ENCODE assay signal across 8 cellular contexts in the genomic region with DNA sequence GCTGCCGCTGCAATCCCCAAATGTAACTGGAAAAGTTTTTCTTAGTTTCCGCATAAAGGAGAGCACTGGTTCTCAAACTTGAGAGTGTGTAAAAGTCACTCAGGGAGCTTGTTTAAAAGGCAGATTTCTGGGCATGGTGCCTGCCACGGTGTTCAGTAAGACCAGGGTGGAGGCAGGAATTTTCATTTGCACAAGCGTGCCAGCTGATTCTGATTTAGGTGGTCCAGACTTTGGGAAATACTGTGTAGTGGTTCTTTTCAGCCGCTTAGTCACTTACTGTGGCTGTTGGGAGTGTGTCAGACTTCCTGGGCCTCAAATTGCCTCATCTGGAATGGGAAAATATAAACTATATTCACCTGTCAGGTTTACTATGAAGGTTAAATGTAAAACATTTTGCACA. TPM values are rescaled to one million over a fixed set of nuclear protein-coding genes. Genes with fewer than 3 reads are reported as not detected.
DNase-seq lines count a peak whose midpoint lies in the region; ATAC-seq and TF ChIP-seq lines count a peak whose summit lies in the region.

No MANE protein-coding gene starts in this region.

- no peaks in the 10 kb centered on the region for H4K20me1 ChIP-seq in mammary epithelial cell (ENCODE audit: insufficient read depth, low read length)

- in situ Hi-C loops in mammary epithelial cell (cut with MboI; ENCODE audit: low sequenced_read_pairs in 2 of 2) = no loop called here

- intact Hi-C loops in mammary epithelial cell (cut with micrococcal nuclease) = loop anchor here (1.0 kb wide), 1 partner anchor 95 kb away; no protein-coding TSS in a partner anchor

- POLR2A ChIA-PET in AG04449 (lab: Yijun Ruan, JAX) = no interaction called here

- BruUV-seq in mammary epithelial cell (replicated peaks; lab: Mats Ljungman, UMichigan) = no TSS peak

- dilution Hi-C loops in mammary epithelial cell (cut with HindIII; ENCODE audit: low sequenced_read_pairs) = no loop called here

- H3K36me3 ChIP-seq in HUES48 (ENCODE audit: control insufficient read depth, insufficient read depth, low read length) (0 out of 2 replicates have a peak, but pooled peaks cover 3% of the 10 kb centered on the region), mammary epithelial cell (ENCODE audit: insufficient read depth, low read length) (peaks cover 3% of the 10 kb centered on the region), mucosa of rectum (ENCODE audit: control insufficient read depth in 2 of 2, insufficient read depth in 2 of 2, low read length in 2 of 2) (peaks cover 0 to 1% of the 10 kb centered on the region in 2 donors)

- peaks cover 9% of the 10 kb centered on the region; the same call in 1 of the 2 replicates for H3K4me1 ChIP-seq in HUES48 (ENCODE audit: control insufficient read depth, insufficient read depth, low read length)
- peaks cover 15% of the 10 kb centered on the region for H3K4me1 ChIP-seq in mammary epithelial cell (ENCODE audit: insufficient read depth, low read length)
- peaks cover 7 to 11% of the 10 kb centered on the region in 2 donors for H3K4me1 ChIP-seq in mucosa of rectum (ENCODE audit: control insufficient read depth in 2 of 2, insufficient read depth in 2 of 2, low read length in 2 of 2)

- no peak for DNase-seq in AG04449 (ENCODE audit: low read depth, low spot score)
- peak; percentile 51 for DNase-seq in mammary epithelial cell
- no peak for DNase-seq in NCI-H1417 (lab: John Stamatoyannopoulos, UW)
- DNase-seq in globus pallidus (ENCODE audit: low spot score) = no peak
- DNase-seq in GF-D8 (lab: John Stamatoyannopoulos, UW) = no peak

- peak overlapping the region; percentile 81 for H3K4me2 ChIP-seq in mammary epithelial cell (ENCODE audit: insufficient read depth, low read depth, low read length)

- H3K27me3 ChIP-seq in HUES48 (ENCODE audit: control insufficient read depth, insufficient read depth, low read length) (no peaks in the 10 kb centered on the region), mammary epithelial cell (ENCODE audit: insufficient read depth, low read length) (no peaks in the 10 kb centered on the region), mucosa of rectum (ENCODE audit: control insufficient read depth in 2 of 2, insufficient read depth in 2 of 2, low read length in 2 of 2) (no peaks in the 10 kb centered on the region)

- ATAC-seq in HG03095 (IDR thresholded peaks at IDR 0.05; ENCODE audit: unreplicated experiment) = no peak

- WGBS in mammary epithelial cell (ENCODE audit: low coverage, missing lambda C conversion rate) = 0% methylated on average over 4 of the region's 5 CpGs

- peak overlapping the region; percentile 98 for H3K4me3 ChIP-seq in AG04449 (ENCODE audit: low read depth, low read length)
- H3K4me3 ChIP-seq in HUES48 (ENCODE audit: low read depth, low read length) = peak overlapping the region; percentile 100
- H3K4me3 ChIP-seq in mammary epithelial cell (replicated peaks in 1 of 3; ENCODE audit: insufficient read depth in 1 of 3, low read depth in 2 of 3, low read length in 3 of 3) = peak overlapping the region; percentile 43 to 98 (median 80)
- peak overlapping the region; percentile 94 to 99 for H3K4me3 ChIP-seq in mucosa of rectum (ENCODE audit: low read length in 2 of 2)

- H3K9me3 ChIP-seq in HUES48 (ENCODE audit: control insufficient read depth, insufficient read depth, low read length) (peaks cover 5% of the 10 kb centered on the region), mammary epithelial cell (replicated peaks; ENCODE audit: insufficient read depth, low read length) (no peaks in the 10 kb centered on the region), mucosa of rectum (ENCODE audit: control insufficient read depth in 2 of 2, low read length in 2 of 2) (no peaks in the 10 kb centered on the region)

- TF ChIP-seq CTCF in AG04449 (IDR thresholded peaks at IDR 0.05; ENCODE audit: insufficient read depth, low read length, missing control alignments) (no peak), mammary epithelial cell (conservative IDR thresholded peaks at IDR 0.05 in 1 of 2, IDR thresholded peaks at IDR 0.05 in 1 of 2; ENCODE audit: extremely low read depth in 1 of 2, insufficient read depth in 1 of 2, low read depth in 1 of 2, low read length in 2 of 2) (no peak)

- CTCF ChIA-PET in AG04449 (lab: Yijun Ruan, JAX) (interaction anchor here (1.3 to 13.5 kb wide), 5 partner anchors 11 to 199 kb away, joined by 3 to 336 read pairs (median 9); no protein-coding TSS in a partner anchor), mammary epithelial cell (lab: Charles Lee; ENCODE audit: low non-redundant PET) (interaction anchor here (0.6 kb wide), 1 partner anchor 20 kb away, joined by 5 read pairs; no protein-coding TSS in a partner anchor)

- H3K9ac ChIP-seq in HUES48 (ENCODE audit: low read depth, low read length) = peak overlapping the region; percentile 68
- peak overlapping the region; percentile 79 for H3K9ac ChIP-seq in mammary epithelial cell (ENCODE audit: insufficient read depth, low read length)
- H3K9ac ChIP-seq in mucosa of rectum (ENCODE audit: low read depth in 1 of 2, low read length in 2 of 2) = peak overlapping the region; percentile 44 to 64

- peaks cover 26% of the 10 kb centered on the region for H3K79me2 ChIP-seq in mammary epithelial cell (ENCODE audit: insufficient read depth, low read length)

- H3K27ac ChIP-seq in HUES48 (ENCODE audit: low read depth, low read length) (no peak overlapping the region), mammary epithelial cell (ENCODE audit: insufficient read depth, low read depth, low read length) (peak overlapping the region; percentile 42), mucosa of rectum (ENCODE audit: low read depth in 2 of 2, low read length in 2 of 2) (no peak overlapping the region)

- peak overlapping the region; percentile 96 for H2AFZ ChIP-seq in mammary epithelial cell (ENCODE audit: low read depth, low read length)

RNA-seq across cellular contexts. Expression of gene ARMC9, which starts 0.8 kb away (rescaled TPM):
- 10 to 100 TPM; 25.0 to 43.5 TPM for total RNA-seq in mammary epithelial cell
- 21.0 TPM for polyA plus RNA-seq in mammary epithelial cell
- polyA minus RNA-seq in mammary epithelial cell = 19.1 TPM
